In genomic region chr7:15686209-15686956, GRCh38 we compare ENCODE assay signal across 1 cellular context.
TF ChIP-seq lines count a peak whose summit lies in the region.

TSS of gene MEOX2 (minus strand) at chr7:15686683. CDS start at chr7:15686402, 281 bp downstream.

TF ChIP-seq in GM12878, 131 proteins besides CTCF, POLR2A, EP300 and RAD21 (continued from another document):
- TF ChIP-seq KAT2A (conservative IDR thresholded peaks at IDR 0.05; ENCODE audit: control insufficient read depth, low read depth, low read length) (no peak), BCL11A (IDR thresholded peaks at IDR 0.05; ENCODE audit: low read depth, low read length) (no peak), EGR1 (IDR thresholded peaks at IDR 0.05; ENCODE audit: borderline replicate concordance in 1 of 2, low read depth in 2 of 2, low read length in 2 of 2) (no peak), CBX3 (IDR thresholded peaks at IDR 0.05; ENCODE audit: borderline replicate concordance, low read depth) (no peak), ZNF207 (IDR thresholded peaks at IDR 0.05; ENCODE audit: borderline replicate concordance) (no peak)
